ENCODE assay signal across 2 cellular contexts in the genomic region with DNA sequence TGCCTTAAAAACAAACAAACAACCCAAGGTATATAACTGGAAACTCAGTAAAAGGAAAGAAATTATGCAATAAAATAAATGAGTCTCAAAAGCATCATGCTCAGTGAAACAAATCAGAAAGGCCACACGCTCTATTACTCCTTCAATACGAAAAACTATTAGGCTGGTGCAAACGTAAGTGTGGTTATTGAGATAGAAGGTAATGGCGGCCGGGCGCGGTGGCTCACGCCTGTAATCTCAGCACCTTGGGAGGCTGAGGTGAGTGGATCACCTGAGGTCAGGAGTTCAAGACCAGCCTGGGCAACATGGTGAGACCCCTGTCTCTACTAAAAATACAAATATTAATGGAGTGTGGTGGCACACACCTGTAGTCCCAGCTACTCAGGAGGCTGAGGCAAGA. TPM values are rescaled to one million over a fixed set of nuclear protein-coding genes. Genes with fewer than 3 reads are reported as not detected.
"Had no signal": no experiment of that assay in that cellular context is flagged by ENCODE, and none has a peak within 500 bp of the region (broad histone marks: within the 10 kb centered on the region; RNA-seq: fewer than 3 reads in every experiment).

No MANE protein-coding gene starts in this region.

RNA-seq across cellular contexts. Expression of a gene that starts 17.6 kb away (rescaled TPM):
- total RNA-seq: M059J, PC-3 had no signal
